ENCODE assay signal across 36 cellular contexts in the genomic region with DNA sequence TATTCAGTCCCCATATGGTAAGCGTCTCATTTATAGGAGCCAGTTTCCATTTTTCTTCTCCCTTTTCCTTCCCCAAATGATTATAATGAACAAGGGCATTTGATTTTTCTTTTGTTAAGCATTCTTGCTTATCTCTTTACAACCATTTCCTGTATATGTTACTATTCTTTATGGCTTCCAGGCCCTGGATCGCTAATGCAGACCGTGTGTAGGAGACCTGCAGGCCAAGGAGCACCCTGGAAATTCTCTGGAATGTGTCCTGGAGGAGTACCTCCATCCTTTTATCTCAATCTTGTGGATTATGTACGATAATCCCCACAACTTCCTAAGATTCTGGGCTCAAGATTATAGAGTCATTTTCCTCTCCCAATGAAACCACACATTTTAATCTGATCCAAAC.
"Had no signal": no experiment of that assay in that cellular context is flagged by ENCODE, and none has a peak within 500 bp of the region (broad histone marks: within the 10 kb centered on the region; RNA-seq: fewer than 3 reads in every experiment).

No MANE protein-coding gene starts in this region.

- H3K4me1 ChIP-seq: left lung, lower lobe of right lung, pancreas, prostate gland, uterus had no signal

- H3K36me3 Mint-ChIP-seq: activated CD4-positive, alpha-beta memory T cell treated with anti-CD3 and anti-CD28 coated beads for 36 hours; natural killer cell treated with Interleukin-12 subunit alpha and Interleukin-12 subunit beta and Interleukin-15 and Interleukin-18, amount 100 ng/mL, for 72 hours; stimulated activated memory B cell treated with anti-CD40 and anti-IgM and Interleukin-4, amounts not matched to agents 10 μg/mL and 1 μg/mL and 100 μg/mL, for 72 hours; type B pancreatic cell had no signal

- H3K4me3 Mint-ChIP-seq: activated CD4-positive, alpha-beta memory T cell treated with anti-CD3 and anti-CD28 coated beads for 36 hours; activated CD4-positive, alpha-beta T cell treated with anti-CD3 and anti-CD28 coated beads, Interleukin-2, amount 10 ng/mL, durations not matched to agents 24 days and 14 days; activated T-cell treated with anti-CD3 and anti-CD28 coated beads, Interleukin-2, amount 50 U/mL, for 24 hours; endodermal cell; natural killer cell treated with Interleukin-12 subunit alpha and Interleukin-12 subunit beta and Interleukin-15 and Interleukin-18, amount 100 ng/mL, for 72 hours; stimulated activated memory B cell treated with anti-CD40 and anti-IgM and Interleukin-4, amounts not matched to agents 10 μg/mL and 1 μg/mL and 100 μg/mL, for 72 hours; stimulated activated naive CD8-positive, alpha-beta T cell treated with anti-CD3 and anti-CD28 coated beads, Interleukin-15, amount 100 ng/mL, for 72 hours; T-helper 2 cell treated with Interferon-gamma antibody and Interleukin-4, amounts not matched to agents 5 μg/mL and 100 μg/mL, for 36 hours; type B pancreatic cell had no signal

- H3K27me3 Mint-ChIP-seq: activated CD4-positive, alpha-beta memory T cell treated with anti-CD3 and anti-CD28 coated beads for 36 hours; activated CD4-positive, alpha-beta T cell treated with anti-CD3 and anti-CD28 coated beads, Interleukin-2, amount 10 ng/mL, durations not matched to agents 24 days and 14 days; activated T-cell treated with anti-CD3 and anti-CD28 coated beads, Interleukin-2, amount 50 U/mL, for 24 hours; natural killer cell treated with Interleukin-12 subunit alpha and Interleukin-12 subunit beta and Interleukin-15 and Interleukin-18, amount 100 ng/mL, for 72 hours; stimulated activated memory B cell treated with anti-CD40 and anti-IgM and Interleukin-4, amounts not matched to agents 10 μg/mL and 1 μg/mL and 100 μg/mL, for 72 hours; stimulated activated naive CD8-positive, alpha-beta T cell treated with anti-CD3 and anti-CD28 coated beads, Interleukin-15, amount 100 ng/mL, for 72 hours; type B pancreatic cell had no signal

- H3K27me3 ChIP-seq: esophagus muscularis mucosa, left lung, neutrophil, pancreas, uterus had no signal

- H3K9me3 ChIP-seq: esophagus muscularis mucosa, left lung, lower lobe of right lung, mucosa of descending colon, neutrophil, pancreas, prostate gland, uterus had no signal

- H3K27ac Mint-ChIP-seq: activated CD4-positive, alpha-beta memory T cell treated with anti-CD3 and anti-CD28 coated beads for 36 hours; activated CD4-positive, alpha-beta T cell treated with anti-CD3 and anti-CD28 coated beads, Interleukin-2, amount 10 ng/mL, durations not matched to agents 24 days and 14 days; activated T-cell treated with anti-CD3 and anti-CD28 coated beads, Interleukin-2, amount 50 U/mL, for 24 hours; endodermal cell; natural killer cell treated with Interleukin-12 subunit alpha and Interleukin-12 subunit beta and Interleukin-15 and Interleukin-18, amount 100 ng/mL, for 72 hours; stimulated activated memory B cell treated with anti-CD40 and anti-IgM and Interleukin-4, amounts not matched to agents 10 μg/mL and 1 μg/mL and 100 μg/mL, for 72 hours; stimulated activated naive CD8-positive, alpha-beta T cell treated with anti-CD3 and anti-CD28 coated beads, Interleukin-15, amount 100 ng/mL, for 72 hours; T-helper 2 cell treated with Interferon-gamma antibody and Interleukin-4, amounts not matched to agents 5 μg/mL and 100 μg/mL, for 36 hours; type B pancreatic cell had no signal

- H3K4me3 ChIP-seq: esophagus muscularis mucosa, left lung, lower lobe of right lung, mucosa of descending colon, pancreas, prostate gland, skin epidermis, uterus had no signal

- H3K36me3 ChIP-seq: esophagus muscularis mucosa, left lung, lower lobe of right lung, neutrophil, pancreas, prostate gland, uterus, WERI-Rb-1 had no signal

- H3K27ac ChIP-seq: esophagus muscularis mucosa, left lung, lower lobe of right lung, neutrophil, pancreas, prostate gland, skin epidermis, uterus, WERI-Rb-1 had no signal

- ATAC-seq: activated CD4-positive, CD25-positive, alpha-beta regulatory T cell treated with anti-CD3 and anti-CD28 coated beads, Interleukin-2, amount 50 U/mL, for 24 hours; left lung; lower lobe of right lung; mucosa of descending colon; natural killer cell treated with Interleukin-12 subunit alpha and Interleukin-12 subunit beta and Interleukin-15 and Interleukin-18, amount 100 ng/mL, for 72 hours; pancreas; sciatic nerve; stimulated activated memory B cell treated with anti-CD40 and anti-IgM and Interleukin-4, amounts not matched to agents 10 μg/mL and 1 μg/mL and 100 μg/mL, for 72 hours had no signal

- H3K4me1 Mint-ChIP-seq: activated CD4-positive, alpha-beta T cell treated with anti-CD3 and anti-CD28 coated beads, Interleukin-2, amount 10 ng/mL, durations not matched to agents 24 days and 14 days; endodermal cell; stimulated activated memory B cell treated with anti-CD40 and anti-IgM and Interleukin-4, amounts not matched to agents 10 μg/mL and 1 μg/mL and 100 μg/mL, for 72 hours; stimulated activated naive CD8-positive, alpha-beta T cell treated with anti-CD3 and anti-CD28 coated beads, Interleukin-15, amount 100 ng/mL, for 72 hours had no signal

- H3K9me3 Mint-ChIP-seq: activated CD4-positive, alpha-beta memory T cell treated with anti-CD3 and anti-CD28 coated beads for 36 hours; activated CD4-positive, alpha-beta T cell treated with anti-CD3 and anti-CD28 coated beads, Interleukin-2, amount 10 ng/mL, durations not matched to agents 24 days and 14 days; activated T-cell treated with anti-CD3 and anti-CD28 coated beads, Interleukin-2, amount 50 U/mL, for 24 hours; endodermal cell; stimulated activated memory B cell treated with anti-CD40 and anti-IgM and Interleukin-4, amounts not matched to agents 10 μg/mL and 1 μg/mL and 100 μg/mL, for 72 hours; T-helper 2 cell treated with Interferon-gamma antibody and Interleukin-4, amounts not matched to agents 5 μg/mL and 100 μg/mL, for 36 hours had no signal

- DNase-seq: activated CD4-positive, alpha-beta memory T cell treated with anti-CD3 and anti-CD28 coated beads for 36 hours; activated CD4-positive, alpha-beta T cell treated with anti-CD3 and anti-CD28 coated beads, Interleukin-2, amount 10 ng/mL, durations not matched to agents 24 days and 14 days; activated CD8-positive, alpha-beta memory T cell treated with anti-CD3 and anti-CD28 coated beads, Interleukin-2, amount 50 U/mL, for 48 hours; activated gamma-delta T cell; activated naive CD4-positive, alpha-beta T cell treated with anti-CD3 and anti-CD28 coated beads, Interleukin-2, amount 50 U/mL, for 16 hours; activated T-cell treated with anti-CD3 and anti-CD28 coated beads, Interleukin-2, amount 50 U/mL, for 24 hours; amygdala; caudate nucleus; cortex of kidney; endodermal cell; foreskin melanocyte; glutamatergic neuron; left lung; lower lobe of right lung; mesenchymal stem cell; mucosa of descending colon; pancreas; retina; stimulated activated CD4-positive, alpha-beta T cell treated with anti-CD3 and anti-CD28 coated beads, Interleukin-4, amount 100 ng/mL, for 24 hours; stimulated activated CD8-positive, alpha-beta memory T cell treated with anti-CD3 and anti-CD28 coated beads, Interleukin-4, amount 100 ng/mL, for 48 hours; stimulated activated naive CD8-positive, alpha-beta T cell treated with anti-CD3 and anti-CD28 coated beads, Interleukin-15, amount 100 ng/mL, for 72 hours; substantia nigra; T-helper 1 cell; uterus; WERI-Rb-1 had no signal

- FAIRE-seq: islet of Langerhans, pancreas had no signal
